In the genomic region with DNA sequence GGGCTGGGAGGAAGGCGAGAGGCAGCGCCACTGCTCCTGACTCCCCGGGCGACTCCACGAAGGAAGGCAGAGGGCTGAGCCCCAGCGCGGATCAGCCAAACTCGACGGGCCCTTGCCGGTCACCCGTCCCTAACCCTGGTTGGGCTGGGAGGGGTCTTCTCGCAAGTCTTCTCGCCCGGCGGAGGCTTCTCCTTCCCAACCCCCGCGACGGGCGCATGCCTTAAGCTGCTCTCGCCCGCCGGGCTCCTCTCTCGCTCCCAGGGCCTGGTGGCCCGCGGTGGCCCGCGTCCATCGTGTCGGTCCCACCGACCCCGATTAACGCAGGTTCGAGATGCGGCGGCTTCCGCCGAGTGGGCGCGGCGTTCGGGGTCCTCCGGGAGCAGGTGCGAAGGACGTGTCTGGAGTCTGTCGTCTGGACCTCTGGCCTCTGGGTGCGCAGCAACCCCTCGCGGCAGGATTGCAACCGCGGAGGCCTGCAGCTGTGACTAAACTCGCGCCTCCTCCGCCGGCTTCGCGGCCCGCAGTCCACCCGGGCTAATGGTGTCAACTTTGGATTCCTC, we compare ENCODE assay signal across 9 cellular contexts.
DNase-seq lines count a peak whose midpoint lies in the region; ATAC-seq lines count a peak whose summit lies in the region.
"Had no signal": no experiment of that assay in that cellular context is flagged by ENCODE, and none has a peak within 500 bp of the region (broad histone marks: within the 10 kb centered on the region; RNA-seq: fewer than 3 reads in every experiment).

No MANE protein-coding gene starts in this region.

- intact Hi-C loops in dendritic cell treated with granulocyte-macrophage colony-stimulating factor and Interleukin-4, amounts not matched to agents 40 ng/mL and 50 ng/mL, for 4 days (cut with micrococcal nuclease) = no loop called here

- peak; percentile 23 for ATAC-seq in stimulated activated naive CD8-positive, alpha-beta T cell treated with anti-CD3 and anti-CD28 coated beads, Interleukin-15, Interleukin-2, amounts not matched to agents 100 U/mL and 50 U/mL, for 24 hours

- no peak overlapping the region for H3K27ac Mint-ChIP-seq in dendritic cell treated with granulocyte-macrophage colony-stimulating factor and Interleukin-4, amounts not matched to agents 40 ng/mL and 50 ng/mL, for 4 days
- H3K27ac Mint-ChIP-seq: T-helper 1 cell treated with Interleukin-12 subunit alpha and Interleukin-12 subunit beta and Interleukin-4 antibody, amounts not matched to agents 30 μg/mL and 1 μg/mL, for 36 hours had no signal

- peaks cover 8% of the 10 kb centered on the region for H3K4me1 Mint-ChIP-seq in dendritic cell treated with granulocyte-macrophage colony-stimulating factor and Interleukin-4, amounts not matched to agents 40 ng/mL and 50 ng/mL, for 4 days (ENCODE audit: low read depth)

- peak overlapping the region; percentile 55 for H3K4me3 Mint-ChIP-seq in dendritic cell treated with granulocyte-macrophage colony-stimulating factor and Interleukin-4, amounts not matched to agents 40 ng/mL and 50 ng/mL, for 4 days
- H3K4me3 Mint-ChIP-seq: T-helper 1 cell treated with Interleukin-12 subunit alpha and Interleukin-12 subunit beta and Interleukin-4 antibody, amounts not matched to agents 30 μg/mL and 1 μg/mL, for 36 hours had no signal

- peaks cover 89% of the 10 kb centered on the region for H3K27me3 Mint-ChIP-seq in dendritic cell treated with granulocyte-macrophage colony-stimulating factor and Interleukin-4, amounts not matched to agents 40 ng/mL and 50 ng/mL, for 4 days

- no peaks in the 10 kb centered on the region for H3K9me3 Mint-ChIP-seq in dendritic cell treated with granulocyte-macrophage colony-stimulating factor and Interleukin-4, amounts not matched to agents 40 ng/mL and 50 ng/mL, for 4 days
- H3K9me3 Mint-ChIP-seq: T-helper 1 cell treated with Interleukin-12 subunit alpha and Interleukin-12 subunit beta and Interleukin-4 antibody, amounts not matched to agents 30 μg/mL and 1 μg/mL, for 36 hours had no signal

- peak; percentile 51 for DNase-seq in DMS 273 (lab: John Stamatoyannopoulos, UW; ENCODE audit: unreplicated experiment)
- no peak for DNase-seq in DMS 273 treated with DMSO at 0.1 percent for 48 hours (lab: John Stamatoyannopoulos, UW)
- peak; percentile 50 for DNase-seq in kidney tubule cell (ENCODE audit: low spot score)
- peak; percentile 20 for DNase-seq in stimulated activated naive CD8-positive, alpha-beta T cell treated with anti-CD3 and anti-CD28 coated beads, Interleukin-15, Interleukin-2, amounts not matched to agents 100 U/mL and 50 U/mL, for 24 hours
- no peak for DNase-seq in activated gamma-delta T cell treated with Interleukin-2 at 50 U/mL for 16 hours
- DNase-seq in middle frontal gyrus (ENCODE audit: extremely low spot score, low spot score) = no peak
- DNase-seq in NCI-H146 (lab: John Stamatoyannopoulos, UW) = no peak

- H3K36me3 Mint-ChIP-seq in dendritic cell treated with granulocyte-macrophage colony-stimulating factor and Interleukin-4, amounts not matched to agents 40 ng/mL and 50 ng/mL, for 4 days (ENCODE audit: low read depth) = no peaks in the 10 kb centered on the region

Comparison
In these comparisons a context has a peak if more than half of its experiments do, and no peak if none do; other contexts are left out.
1. DNase-seq: peak in DMS 273 (single experiment), kidney tubule cell (single experiment) and stimulated activated naive CD8-positive, alpha-beta T cell treated with anti-CD3 and anti-CD28 coated beads, Interleukin-15, Interleukin-2, amounts not matched to agents 100 U/mL and 50 U/mL, for 24 hours (single experiment); none in DMS 273 treated with DMSO at 0.1 percent for 48 hours (single experiment), activated gamma-delta T cell treated with Interleukin-2 at 50 U/mL for 16 hours (single experiment), middle frontal gyrus (single experiment) and NCI-H146 (single experiment).